In genomic region chr19:13103585-13103923, GRCh38 we compare ENCODE assay signal across 9 cellular contexts. TPM values are rescaled to one million over a fixed set of nuclear protein-coding genes. Genes with fewer than 3 reads are reported as not detected.
A peak's percentile ranks its signal among the peaks of the same experiment; 100 is the strongest.
DNase-seq lines count a peak whose midpoint lies in the region; ATAC-seq and TF ChIP-seq lines count a peak whose summit lies in the region.
"Had no signal": no experiment of that assay in that cellular context is flagged by ENCODE, and none has a peak within 500 bp of the region (broad histone marks: within the 10 kb centered on the region; RNA-seq: fewer than 3 reads in every experiment).

No MANE protein-coding gene starts in this region.

- intact Hi-C loops in CD4-positive, alpha-beta memory T cell (cut with micrococcal nuclease), result no loop called here

- H3K4me3 ChIP-seq in CD4-positive, alpha-beta memory T cell (ENCODE audit: low read length in 2 of 2), result peak overlapping the region in 1 of 2 donors; percentile 65
- H3K4me3 ChIP-seq in MM.1S (ENCODE audit: low read length), result peak overlapping the region; percentile 67; the same call in 1 of the 2 replicates
- peak overlapping the region; percentile 93 to 95 for H3K4me3 ChIP-seq in neutrophil (ENCODE audit: low read depth in 1 of 2, low read length in 1 of 2)
- no peak overlapping the region for H3K4me3 ChIP-seq in SK-N-SH (ENCODE audit: low read depth in 2 of 2, low read length in 1 of 2)

- H3K9ac ChIP-seq in MM.1S (ENCODE audit: low read length) (no peak overlapping the region; the same call in 1 of the 2 replicates), SK-N-SH (no peak overlapping the region)

- H4K20me1 ChIP-seq in MM.1S (ENCODE audit: insufficient read depth, low read length) (no peaks in the 10 kb centered on the region), SK-N-SH (ENCODE audit: insufficient read depth) (no peaks in the 10 kb centered on the region)

- peaks cover 3 to 6% of the 10 kb centered on the region in 2 donors for H3K36me3 Mint-ChIP-seq in CD4-positive, alpha-beta memory T cell

- peaks cover 0 to 2% (median 0%) of the 10 kb centered on the region in 8 donors for H3K9me3 Mint-ChIP-seq in CD4-positive, alpha-beta memory T cell
- H3K9me3 Mint-ChIP-seq: HFFc6 had no signal

- TF ChIP-seq CTCF in MM.1S (IDR thresholded peaks at IDR 0.05; ENCODE audit: low read length) (no peak), neutrophil (IDR thresholded peaks at IDR 0.05) (no peak), SK-N-SH (IDR thresholded peaks at IDR 0.05) (no peak)

- peak overlapping the region; percentile 70 to 97 (median 83) for H3K4me3 Mint-ChIP-seq in CD4-positive, alpha-beta memory T cell

- no peaks in the 10 kb centered on the region for H3K36me3 ChIP-seq in CD4-positive, alpha-beta memory T cell (ENCODE audit: insufficient read depth, low read length)
- H3K36me3 ChIP-seq in MM.1S (replicated peaks; ENCODE audit: insufficient read depth, low read length) (no peaks in the 10 kb centered on the region), neutrophil (peaks cover 14% of the 10 kb centered on the region), SK-N-SH (replicated peaks in 1 of 2; ENCODE audit: control insufficient read depth in 1 of 2, insufficient read depth in 2 of 2, low read length in 1 of 2) (peaks cover 0 to 15% of the 10 kb centered on the region in 2 experiments)

- peak overlapping the region in 3 of 7 donors; percentile 35 to 83 (median 57) for H3K27ac Mint-ChIP-seq in CD4-positive, alpha-beta memory T cell

- peaks cover 20 to 57% (median 36%) of the 10 kb centered on the region in 4 donors for H3K4me1 Mint-ChIP-seq in CD4-positive, alpha-beta memory T cell

- H3K9me3 ChIP-seq in CD4-positive, alpha-beta memory T cell (ENCODE audit: control insufficient read depth in 1 of 2, low read length in 2 of 2), result no peaks in the 10 kb centered on the region
- H3K9me3 ChIP-seq in MM.1S (replicated peaks; ENCODE audit: insufficient read depth, low read length) (no peaks in the 10 kb centered on the region), neutrophil (no peaks in the 10 kb centered on the region), SK-N-SH (no peaks in the 10 kb centered on the region)

- H3K79me2 ChIP-seq in MM.1S (ENCODE audit: low read length) (peaks cover 5% of the 10 kb centered on the region), SK-N-SH (ENCODE audit: insufficient read depth) (peaks cover 12% of the 10 kb centered on the region; the same call in 1 of the 2 replicates)

- peak overlapping the region; percentile 62 for H3K27ac ChIP-seq in CD4-positive, alpha-beta memory T cell (ENCODE audit: low read depth, low read length)
- H3K27ac ChIP-seq in MM.1S (ENCODE audit: low read length) (peak overlapping the region; percentile 54; the same call in 1 of the 2 replicates), caudate nucleus (ENCODE audit: low read depth, low read length) (peak overlapping the region; percentile 83), neutrophil (peak overlapping the region; percentile 99), SK-N-SH (ENCODE audit: low read depth in 2 of 2, low read length in 1 of 2) (peak overlapping the region in 1 of 2 experiments; percentile 92; a peak in 2 of 4 replicates)

- CTCF ChIA-PET in CD4-positive, alpha-beta memory T cell (lab: Charles Lee; ENCODE audit: partially characterized antibody), result interaction anchor here (1.1 to 4.4 kb wide), 10 partner anchors 9 to 140 kb away, joined by 3 to 40 read pairs (median 5); partner anchors contain the start of genes IER2, NACC1, STX10 and TRMT1
- CTCF ChIA-PET in SK-N-SH (lab: Yijun Ruan, JAX), result interaction anchor here (0.7 to 9.5 kb wide), 8 partner anchors 10 to 139 kb away, joined by 3 to 76 read pairs (median 8); no protein-coding TSS in a partner anchor

- ATAC-seq in HG03378 (IDR thresholded peaks at IDR 0.05; ENCODE audit: unreplicated experiment), result no peak

- H3K27me3 Mint-ChIP-seq in CD4-positive, alpha-beta memory T cell, result peaks cover 0 to 2% of the 10 kb centered on the region in 2 donors

- POLR2A ChIA-PET in CD4-positive, alpha-beta memory T cell (lab: Charles Lee; ENCODE audit: partially characterized antibody), result interaction anchor here (1.2 to 5.1 kb wide), 9 partner anchors 9 to 91 kb away, joined by 3 to 69 read pairs (median 17); partner anchors contain the start of genes IER2, NACC1, STX10 and TRMT1
- POLR2A ChIA-PET in SK-N-SH (lab: Yijun Ruan, JAX), result interaction anchor here (0.7 kb wide), 1 partner anchor 121 kb away, joined by 6 read pairs; no protein-coding TSS in a partner anchor

- no peaks in the 10 kb centered on the region for H3K9me2 ChIP-seq in MM.1S (replicated peaks; ENCODE audit: insufficient read depth, low read length)
- no peaks in the 10 kb centered on the region for H3K9me2 ChIP-seq in SK-N-SH

- H2AFZ ChIP-seq in MM.1S (ENCODE audit: low read length), result peak overlapping the region; percentile 87
- H2AFZ ChIP-seq in SK-N-SH (ENCODE audit: low read depth), result no peak overlapping the region

- no peak for DNase-seq in CD4-positive, alpha-beta memory T cell
- DNase-seq in MM.1S (no peak), caudate nucleus (lab: John Stamatoyannopoulos, UW) (no peak), SK-N-SH (no peak), NCI-H446 (lab: John Stamatoyannopoulos, UW) (no peak)
- no peak for DNase-seq in activated CD4-positive, alpha-beta T cell treated with anti-CD3 and anti-CD28 coated beads, Interleukin-2, amount 50 U/mL, for 1 hour
- DNase-seq: HFFc6 had no signal

- TF ChIP-seq RAD21 in SK-N-SH (IDR thresholded peaks at IDR 0.05; ENCODE audit: low read length), result no peak

- WGBS in SK-N-SH (ENCODE audit: low lambda C conversion rate), result 92% methylated on average over 2 of the region's 5 CpGs

- H3K4me2 ChIP-seq in MM.1S (ENCODE audit: low read depth, low read length) (peak overlapping the region; percentile 95), SK-N-SH (no peak overlapping the region)

- H3F3A ChIP-seq in MM.1S (ENCODE audit: insufficient read depth, low read length) (peaks cover 20% of the 10 kb centered on the region), SK-N-SH (replicated peaks; ENCODE audit: insufficient read depth) (peaks cover 5% of the 10 kb centered on the region)

- no peak for TF ChIP-seq EP300 in SK-N-SH (IDR thresholded peaks at IDR 0.05; ENCODE audit: borderline replicate concordance in 1 of 2, low read depth in 1 of 2, low read length in 1 of 2)

- peaks cover 69% of the 10 kb centered on the region for H3K4me1 ChIP-seq in CD4-positive, alpha-beta memory T cell (ENCODE audit: insufficient read depth, low read length)
- H3K4me1 ChIP-seq in MM.1S (ENCODE audit: low read length) (peaks cover 28% of the 10 kb centered on the region), neutrophil (ENCODE audit: control insufficient read depth in 1 of 2, insufficient read depth in 1 of 2, low read depth in 1 of 2, low read length in 1 of 2) (peaks cover 71 to 73% of the 10 kb centered on the region in 2 experiments), SK-N-SH (ENCODE audit: control insufficient read depth in 1 of 2, insufficient read depth in 2 of 2, low read depth in 1 of 2, low read length in 1 of 2) (peaks cover 0 to 24% of the 10 kb centered on the region in 2 experiments; a peak in 3 of 4 replicates)

- no peaks in the 10 kb centered on the region for H3K27me3 ChIP-seq in CD4-positive, alpha-beta memory T cell (ENCODE audit: insufficient read depth, low read length)
- H3K27me3 ChIP-seq in MM.1S (replicated peaks; ENCODE audit: insufficient read depth, low read length) (peaks cover 6% of the 10 kb centered on the region), neutrophil (no peaks in the 10 kb centered on the region), SK-N-SH (ENCODE audit: insufficient read depth) (no peaks in the 10 kb centered on the region)

TF ChIP-seq in SK-N-SH, 30 proteins besides CTCF, POLR2A, EP300 and RAD21 (continues in another document):
- no peak for TF ChIP-seq RXRA (IDR thresholded peaks at IDR 0.05; ENCODE audit: borderline replicate concordance, low read depth)
- no peak for TF ChIP-seq GATA2 (CRISPR knock-in tag; IDR thresholded peaks at IDR 0.05)
- no peak for TF ChIP-seq USF2 (IDR thresholded peaks at IDR 0.05; ENCODE audit: borderline replicate concordance, low read depth, low read length)
- TF ChIP-seq NRF1 (IDR thresholded peaks at IDR 0.05; ENCODE audit: low read depth, low read length), result no peak
- TF ChIP-seq NFIC (IDR thresholded peaks at IDR 0.05; ENCODE audit: borderline replicate concordance), result no peak
- TF ChIP-seq TEAD4 (IDR thresholded peaks at IDR 0.05; ENCODE audit: borderline replicate concordance, insufficient read depth), result no peak

RNA-seq across cellular contexts. Expression of gene LYL1, which starts 0.9 kb away (rescaled TPM):
- 10 to 100 TPM; 16.1 to 16.9 TPM for total RNA-seq in CD4-positive, alpha-beta memory T cell
- 1 to 10 TPM; 2.3 to 9.4 TPM for polyA plus RNA-seq in CD4-positive, alpha-beta memory T cell
- 1.1 and 2.2 TPM in 2 replicates for polyA plus RNA-seq in SK-N-SH (2012; rRNA removed)
- 0.80 and 1.8 TPM in 2 replicates for polyA plus RNA-seq in SK-N-SH (2012; cell fraction: cytosol; rRNA removed)
- polyA plus RNA-seq in SK-N-SH (2012; cell fraction: nucleus; rRNA removed), result 3.7 and 4.9 TPM in 2 replicates

RNA-seq across cellular contexts. Expression of gene TRMT1, which starts 13.0 kb away (rescaled TPM):
- 10 to 100 TPM; 70.6 to 78.4 TPM for total RNA-seq in CD4-positive, alpha-beta memory T cell
- polyA plus RNA-seq in CD4-positive, alpha-beta memory T cell, result 10 to 100 TPM; 18.0 to 24.9 TPM
- polyA plus RNA-seq in SK-N-SH (2012; rRNA removed), result 60.9 and 64.9 TPM in 2 replicates
- polyA plus RNA-seq in SK-N-SH (2012; cell fraction: cytosol; rRNA removed), result 15.7 and 22.8 TPM in 2 replicates
- polyA plus RNA-seq in SK-N-SH (2012; cell fraction: nucleus; rRNA removed), result 485 and 635 TPM in 2 replicates

RNA-seq across cellular contexts. Expression of gene NACC1, which starts 14.5 kb away (rescaled TPM):
- total RNA-seq in CD4-positive, alpha-beta memory T cell, result 10 to 100 TPM; 25.8 to 34.1 TPM
- polyA plus RNA-seq in CD4-positive, alpha-beta memory T cell, result 1 to 10 TPM in 1 of 2 donors, under 1 TPM in 1; 0.15 to 1.8 TPM
- 72.8 and 127 TPM in 2 replicates for polyA plus RNA-seq in SK-N-SH (2012; rRNA removed)
- 36.3 and 58.8 TPM in 2 replicates for polyA plus RNA-seq in SK-N-SH (2012; cell fraction: cytosol; rRNA removed)
- polyA plus RNA-seq in SK-N-SH (2012; cell fraction: nucleus; rRNA removed), result 107 and 113 TPM in 2 replicates

RNA-seq across cellular contexts. Expression of gene STX10, which starts 46.6 kb away (rescaled TPM):
- total RNA-seq in CD4-positive, alpha-beta memory T cell, result 10 to 100 TPM; 63.7 to 64.0 TPM
- 10 to 100 TPM; 57.9 to 64.2 TPM for polyA plus RNA-seq in CD4-positive, alpha-beta memory T cell
- polyA plus RNA-seq in SK-N-SH (2012; rRNA removed), result 143 and 163 TPM in 2 replicates
- 105 and 124 TPM in 2 replicates for polyA plus RNA-seq in SK-N-SH (2012; cell fraction: cytosol; rRNA removed)
- polyA plus RNA-seq in SK-N-SH (2012; cell fraction: nucleus; rRNA removed), result 322 and 532 TPM in 2 replicates

RNA-seq across cellular contexts. Expression of gene IER2, which starts 46.7 kb away (rescaled TPM):
- total RNA-seq in CD4-positive, alpha-beta memory T cell, result 100 to 1,000 TPM; 148 to 153 TPM
- 100 to 1,000 TPM; 201 to 446 TPM for polyA plus RNA-seq in CD4-positive, alpha-beta memory T cell
- 55.7 and 115 TPM in 2 replicates for polyA plus RNA-seq in SK-N-SH (2012; rRNA removed)
- 56.1 and 82.2 TPM in 2 replicates for polyA plus RNA-seq in SK-N-SH (2012; cell fraction: cytosol; rRNA removed)
- polyA plus RNA-seq in SK-N-SH (2012; cell fraction: nucleus; rRNA removed), result 210 and 342 TPM in 2 replicates

Comparison
In these comparisons a context has a peak if more than half of its experiments do, and no peak if none do; other contexts are left out.
1. H3K4me3 ChIP-seq: peak in MM.1S (single experiment) and neutrophil (2 of 2); none in SK-N-SH (0 of 2).
2. RNA of gene NACC1, which starts 14.5 kb away (polyA plus RNA-seq): 36.3 to 127 TPM in SK-N-SH; 0.15 to 1.8 TPM in CD4-positive, alpha-beta memory T cell; every median in the first group is over 10 times any median in the second.